In genomic region chr10:93420091-93420490, GRCh38 we compare ENCODE assay signal across 12 cellular contexts.
DNase-seq lines count a peak whose midpoint lies in the region; ATAC-seq and TF ChIP-seq lines count a peak whose summit lies in the region.
"Had no signal": no experiment of that assay in that cellular context is flagged by ENCODE, and none has a peak within 500 bp of the region (broad histone marks: within the 10 kb centered on the region; RNA-seq: fewer than 3 reads in every experiment).

No MANE protein-coding gene starts in this region.

- H3K4me1 ChIP-seq in SK-N-SH (ENCODE audit: control insufficient read depth in 1 of 2, insufficient read depth in 2 of 2, low read depth in 1 of 2, low read length in 1 of 2) (peaks cover 0 to 5% of the 10 kb centered on the region in 2 experiments; a peak in 2 of 4 replicates), esophagus muscularis mucosa (peaks cover 50 to 71% (median 59%) of the 10 kb centered on the region in 4 donors), uterus (peaks cover 0 to 7% of the 10 kb centered on the region in 2 donors)

- H3K27ac ChIP-seq in SK-N-SH (ENCODE audit: low read depth in 2 of 2, low read length in 1 of 2), result peak overlapping the region; percentile 4 to 37; a peak in 1 of 4 replicates
- H3K27ac ChIP-seq in esophagus muscularis mucosa (replicated peaks in 1 of 4), result peak overlapping the region; percentile 73 to 100 (median 79)
- peak overlapping the region; percentile 20 to 81 for H3K27ac ChIP-seq in uterus
- H3K27ac ChIP-seq: KMS-11 had no signal

- H3K9me2 ChIP-seq in SK-N-SH, result no peaks in the 10 kb centered on the region

- H4K20me1 ChIP-seq in SK-N-SH (ENCODE audit: insufficient read depth), result no peaks in the 10 kb centered on the region

- no peaks in the 10 kb centered on the region for H3K27me3 Mint-ChIP-seq in mesothelial cell of epicardium (ENCODE audit: low read depth)
- no peaks in the 10 kb centered on the region for H3K27me3 Mint-ChIP-seq in activated naive CD4-positive, alpha-beta T cell treated with anti-CD3 and anti-CD28 coated beads for 36 hours (ENCODE audit: low read depth)
- H3K27me3 Mint-ChIP-seq: progenitor cell of endocrine pancreas had no signal

- H3K79me2 ChIP-seq in SK-N-SH (ENCODE audit: insufficient read depth), result peaks cover 39% of the 10 kb centered on the region

- CTCF ChIA-PET in SK-N-SH (lab: Yijun Ruan, JAX), result interaction anchor here (1.2 to 4.0 kb wide), 3 partner anchors 29 to 63 kb away, joined by 3 to 17 read pairs (median 12); partner anchors contain the start of gene MYOF
- CTCF ChIA-PET in activated naive CD4-positive, alpha-beta T cell treated with anti-CD3 and anti-CD28 coated beads for 36 hours (lab: Charles Lee), result interaction anchor here (0.7 to 1.4 kb wide), 3 partner anchors 9 to 455 kb away, joined by 3 to 4 read pairs (median 3); no protein-coding TSS in a partner anchor

- H3K36me3 ChIP-seq in SK-N-SH (replicated peaks in 1 of 2; ENCODE audit: control insufficient read depth in 1 of 2, insufficient read depth in 2 of 2, low read length in 1 of 2), result peaks cover 0 to 66% of the 10 kb centered on the region in 2 experiments
- peaks cover under 1 to 23% (median 11%) of the 10 kb centered on the region in 4 donors for H3K36me3 ChIP-seq in esophagus muscularis mucosa
- H3K36me3 ChIP-seq in uterus, result no peaks in the 10 kb centered on the region

- no peak; the same call in 1 of the 3 replicates for ATAC-seq in SK-N-SH treated with all-trans-retinoic acid at 6 μM for 48 hours

- no peak overlapping the region for H2AFZ ChIP-seq in SK-N-SH (ENCODE audit: low read depth)

- H3K36me3 Mint-ChIP-seq in mesothelial cell of epicardium, result peaks cover 4% of the 10 kb centered on the region
- H3K36me3 Mint-ChIP-seq in activated naive CD4-positive, alpha-beta T cell treated with anti-CD3 and anti-CD28 coated beads for 36 hours (ENCODE audit: low read depth), result no peaks in the 10 kb centered on the region

- no peaks in the 10 kb centered on the region for H3K9me3 ChIP-seq in SK-N-SH
- no peaks in the 10 kb centered on the region for H3K9me3 ChIP-seq in esophagus muscularis mucosa
- no peaks in the 10 kb centered on the region for H3K9me3 ChIP-seq in uterus

- H3K4me1 Mint-ChIP-seq in mesothelial cell of epicardium, result peaks cover 32% of the 10 kb centered on the region
- H3K4me1 Mint-ChIP-seq in activated naive CD4-positive, alpha-beta T cell treated with anti-CD3 and anti-CD28 coated beads for 36 hours (ENCODE audit: low read depth), result peaks cover 13% of the 10 kb centered on the region

- WGBS in SK-N-SH (ENCODE audit: low lambda C conversion rate), result 52% methylated on average over 5 of the region's 5 CpGs
- 30% methylated on average over 5 of the region's 5 CpGs for WGBS in esophagus muscularis mucosa

- TF ChIP-seq EP300 in SK-N-SH (IDR thresholded peaks at IDR 0.05; ENCODE audit: borderline replicate concordance in 1 of 2, low read depth in 1 of 2, low read length in 1 of 2) (no peak), esophagus muscularis mucosa (IDR thresholded peaks at IDR 0.05) (no peak)

- DNase-seq in SK-N-SH (peak; percentile 56), esophagus muscularis mucosa (ENCODE audit: extremely low spot score) (no peak), mesothelial cell of epicardium (ENCODE audit: low spot score in 2 of 2, unreplicated experiment in 2 of 2) (no peak), uterus (peak in 1 of 2 donors; percentile 46), AG08396 (ENCODE audit: low spot score) (no peak), SW 1271 (lab: John Stamatoyannopoulos, UW) (no peak)
- no peak for DNase-seq in activated naive CD4-positive, alpha-beta T cell treated with anti-CD3 and anti-CD28 coated beads for 36 hours
- DNase-seq: activated CD4-positive, alpha-beta T cell treated with anti-CD3 and anti-CD28 coated beads, Interleukin-2, amount 50 U/mL, for 1 hour; NCI-H345 had no signal

- TF ChIP-seq POLR2A in esophagus muscularis mucosa (IDR thresholded peaks at IDR 0.05; ENCODE audit: low read depth), result no peak
- TF ChIP-seq POLR2A in uterus (IDR thresholded peaks at IDR 0.05), result no peak

- no peak for TF ChIP-seq RAD21 in SK-N-SH (IDR thresholded peaks at IDR 0.05; ENCODE audit: low read length)

- no peak overlapping the region for H3K4me2 ChIP-seq in SK-N-SH
- H3K4me2 ChIP-seq: KMS-11 had no signal

- intact Hi-C loops in esophagus muscularis mucosa (cut with DNase I) (no loop called here), uterus (cut with DNase I; ENCODE audit: low total_unique reads) (no loop called here)
- intact Hi-C loops in activated naive CD4-positive, alpha-beta T cell treated with anti-CD3 and anti-CD28 coated beads for 36 hours (cut with micrococcal nuclease), result no loop called here

- H3K4me3 ChIP-seq in SK-N-SH (ENCODE audit: low read depth in 2 of 2, low read length in 1 of 2) (no peak overlapping the region), esophagus muscularis mucosa (no peak overlapping the region), uterus (no peak overlapping the region)

- no peak overlapping the region for H3K9ac ChIP-seq in SK-N-SH
- H3K9ac ChIP-seq: KMS-11 had no signal

- H3K9me3 Mint-ChIP-seq in mesothelial cell of epicardium, result no peaks in the 10 kb centered on the region
- H3K9me3 Mint-ChIP-seq in activated naive CD4-positive, alpha-beta T cell treated with anti-CD3 and anti-CD28 coated beads for 36 hours, result no peaks in the 10 kb centered on the region

- H3K27me3 ChIP-seq in SK-N-SH (ENCODE audit: insufficient read depth) (no peaks in the 10 kb centered on the region), esophagus muscularis mucosa (no peaks in the 10 kb centered on the region), uterus (no peaks in the 10 kb centered on the region)

- no peak for TF ChIP-seq CTCF in SK-N-SH (IDR thresholded peaks at IDR 0.05)
- TF ChIP-seq CTCF in esophagus muscularis mucosa (IDR thresholded peaks at IDR 0.05), result no peak
- no peak for TF ChIP-seq CTCF in mesothelial cell of epicardium (IDR thresholded peaks at IDR 0.05; ENCODE audit: unreplicated experiment)
- no peak for TF ChIP-seq CTCF in uterus (IDR thresholded peaks at IDR 0.05)

- H3F3A ChIP-seq in SK-N-SH (replicated peaks; ENCODE audit: insufficient read depth), result peaks cover 6% of the 10 kb centered on the region

- H3K4me3 Mint-ChIP-seq in mesothelial cell of epicardium, result no peak overlapping the region
- H3K4me3 Mint-ChIP-seq in activated naive CD4-positive, alpha-beta T cell treated with anti-CD3 and anti-CD28 coated beads for 36 hours, result no peak overlapping the region

- POLR2A ChIA-PET in SK-N-SH (lab: Yijun Ruan, JAX), result no interaction called here

- peak overlapping the region; percentile 88 for H3K27ac Mint-ChIP-seq in mesothelial cell of epicardium
- no peak overlapping the region for H3K27ac Mint-ChIP-seq in activated naive CD4-positive, alpha-beta T cell treated with anti-CD3 and anti-CD28 coated beads for 36 hours

TF ChIP-seq in SK-N-SH, 30 proteins besides CTCF, POLR2A, EP300 and RAD21:
- TF ChIP-seq USF1 (IDR thresholded peaks at IDR 0.05; ENCODE audit: borderline replicate concordance, low read depth) (no peak), SIN3A (IDR thresholded peaks at IDR 0.05; ENCODE audit: borderline replicate concordance, low read depth, low read length) (no peak), EZH2phosphoT487 (IDR thresholded peaks at IDR 0.05; ENCODE audit: borderline replicate concordance, low read depth) (no peak)

TF ChIP-seq in SK-N-SH treated with all-trans-retinoic acid at 6 μM for 48 hours, 23 proteins besides CTCF, POLR2A, EP300 and RAD21:
- no peak for TF ChIP-seq SNAI2 (CRISPR knock-in tag; IDR thresholded peaks at IDR 0.05)
- TF ChIP-seq ZNF70 (CRISPR knock-in tag; IDR thresholded peaks at IDR 0.05), result no peak
- TF ChIP-seq CSDC2 (CRISPR knock-in tag; IDR thresholded peaks at IDR 0.05), result no peak
- TF ChIP-seq ZFP30 (CRISPR knock-in tag; IDR thresholded peaks at IDR 0.05), result no peak
- no peak for TF ChIP-seq CREB5 (CRISPR knock-in tag; IDR thresholded peaks at IDR 0.05; ENCODE audit: low read depth)
- no peak for TF ChIP-seq GLIS3 (CRISPR knock-in tag; IDR thresholded peaks at IDR 0.05)
- no peak for TF ChIP-seq ISL1 (CRISPR knock-in tag; IDR thresholded peaks at IDR 0.05)
- TF ChIP-seq ZNF565 (CRISPR knock-in tag; conservative IDR thresholded peaks at IDR 0.05; ENCODE audit: low read depth), result no peak

Comparison
In these comparisons a context has a peak if more than half of its experiments do, and no peak if none do; other contexts are left out.
1. H3K27ac ChIP-seq: peak in every context shown above with its lines; median percentile 79 in esophagus muscularis mucosa; 50 in uterus; 20 in SK-N-SH.